17 cellular contexts compared by ENCODE assay signal in genomic region chr3:111418388-111418787, GRCh38.
"Had no signal": no experiment of that assay in that cellular context is flagged by ENCODE, and none has a peak within 500 bp of the region (broad histone marks: within the 10 kb centered on the region; RNA-seq: fewer than 3 reads in every experiment).

No MANE protein-coding gene starts in this region.

- DNase-seq: activated CD4-positive, alpha-beta T cell treated with anti-CD3 and anti-CD28 coated beads, Interleukin-2, amount 10 ng/mL, durations not matched to agents 7 days and 5 days; activated CD8-positive, alpha-beta memory T cell treated with anti-CD3 and anti-CD28 coated beads, Interleukin-2, amount 50 U/mL, for 48 hours; activated effector memory CD4-positive, alpha-beta T cell treated with Interleukin-2 at 50 U/mL for 16 hours; activated naive CD4-positive, alpha-beta T cell treated with anti-CD3 and anti-CD28 coated beads, Interleukin-2, amount 50 U/mL, for 16 hours; activated T-cell treated with anti-CD3 and anti-CD28 coated beads, Interleukin-2, amount 50 U/mL, for 48 hours; glutamatergic neuron; hippocampal formation; lower lobe of right lung; nucleus accumbens; posterior cingulate gyrus; sigmoid colon; stimulated activated CD4-positive, alpha-beta T cell treated with anti-CD3 and anti-CD28 coated beads, Interleukin-4, amount 100 ng/mL, for 24 hours; upper lobe of right lung had no signal

- ATAC-seq: foreskin keratinocyte; lower lobe of right lung; stimulated activated memory B cell treated with anti-CD40 and anti-IgM and Interleukin-4, amounts not matched to agents 10 μg/mL and 1 μg/mL and 100 μg/mL, for 72 hours; upper lobe of right lung had no signal

- H3K4me3 ChIP-seq: ascending aorta, coronary artery, lower lobe of right lung, sigmoid colon, upper lobe of right lung had no signal
